ENCODE assay signal across 9 cellular contexts in the genomic region with DNA sequence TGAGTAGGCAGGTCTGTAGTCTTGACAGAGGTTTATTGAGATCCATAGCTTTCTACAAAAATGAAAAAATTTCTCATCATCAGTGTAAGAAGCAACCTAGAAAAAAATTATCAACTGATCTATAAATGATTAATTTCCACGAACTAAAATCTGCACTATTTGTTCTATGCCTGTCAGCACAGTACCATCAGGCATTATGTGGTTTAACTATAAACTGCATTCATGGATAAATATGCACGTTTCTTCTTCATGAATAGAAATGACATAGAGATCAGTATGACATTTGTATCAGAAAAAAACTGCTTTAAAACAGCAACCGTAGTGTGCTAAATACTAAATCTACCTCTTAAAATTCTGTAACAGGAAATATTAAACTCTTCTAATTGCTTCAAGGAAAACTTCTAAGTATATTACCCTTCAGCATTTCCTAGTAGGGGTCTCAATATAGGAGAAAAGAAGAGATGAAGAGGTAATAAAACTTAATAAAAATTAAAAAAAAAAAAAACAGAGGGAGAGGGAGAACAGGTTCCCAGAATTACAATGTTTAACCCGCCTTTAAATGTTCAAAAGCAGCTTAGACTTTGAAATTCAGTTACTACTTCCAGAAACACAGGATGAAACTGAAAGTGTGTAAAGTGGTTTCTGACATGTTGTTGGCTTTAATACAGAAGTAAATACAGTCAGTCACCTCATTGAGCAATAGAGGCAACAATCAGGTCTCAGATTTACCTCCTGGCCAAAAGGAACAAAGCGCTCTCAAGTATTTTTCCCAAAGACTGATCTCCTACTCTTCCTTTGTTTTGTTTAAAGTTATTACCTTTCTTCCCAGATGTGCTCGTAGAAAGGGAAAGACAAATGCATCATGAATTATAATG.
DNase-seq lines count a peak whose midpoint lies in the region; ATAC-seq and TF ChIP-seq lines count a peak whose summit lies in the region.
"Had no signal": no experiment of that assay in that cellular context is flagged by ENCODE, and none has a peak within 500 bp of the region (broad histone marks: within the 10 kb centered on the region; RNA-seq: fewer than 3 reads in every experiment).

No MANE protein-coding gene starts in this region.

- H3K27me3 ChIP-seq in RWPE2 (ENCODE audit: insufficient read depth, poor library complexity, severe bottlenecking) (no peaks in the 10 kb centered on the region), left ventricle myocardium inferior (ENCODE audit: low read depth) (no peaks in the 10 kb centered on the region)

- no peak overlapping the region for H3K4me3 ChIP-seq in RWPE2 (ENCODE audit: severe bottlenecking)
- H3K4me3 ChIP-seq in mucosa of descending colon, result no peak overlapping the region
- no peak overlapping the region for H3K4me3 ChIP-seq in left ventricle myocardium inferior

- H3K4me1 ChIP-seq in RWPE2 (ENCODE audit: insufficient read depth, poor library complexity, severe bottlenecking), result peaks cover 15% of the 10 kb centered on the region
- peaks cover 10% of the 10 kb centered on the region for H3K4me1 ChIP-seq in mucosa of descending colon (ENCODE audit: low read depth)
- H3K4me1 ChIP-seq in left ventricle myocardium inferior, result no peaks in the 10 kb centered on the region

- intact Hi-C loops in mucosa of descending colon (cut with DNase I, micrococcal nuclease) (no loop called here), left ventricle myocardium inferior (cut with micrococcal nuclease) (no loop called here)

- no peak for TF ChIP-seq CTCF in RWPE2 (IDR thresholded peaks at IDR 0.05; ENCODE audit: poor library complexity, severe bottlenecking)
- no peak for TF ChIP-seq CTCF in mucosa of descending colon (IDR thresholded peaks at IDR 0.05)
- no peak for TF ChIP-seq CTCF in left ventricle myocardium inferior (IDR thresholded peaks at IDR 0.05; ENCODE audit: borderline replicate concordance)

- H3K9me3 ChIP-seq in RWPE2 (ENCODE audit: severe bottlenecking) (no peaks in the 10 kb centered on the region), mucosa of descending colon (no peaks in the 10 kb centered on the region), left ventricle myocardium inferior (replicated peaks) (peaks cover 18% of the 10 kb centered on the region)

- H3K27ac ChIP-seq in RWPE2 (ENCODE audit: poor library complexity, severe bottlenecking), result no peak overlapping the region
- H3K27ac ChIP-seq in left ventricle myocardium inferior (replicated peaks), result no peak overlapping the region

- H3K36me3 ChIP-seq in RWPE2 (ENCODE audit: low read depth) (no peaks in the 10 kb centered on the region; the same call in none of the 2 replicates), mucosa of descending colon (ENCODE audit: low read depth) (no peaks in the 10 kb centered on the region), left ventricle myocardium inferior (no peaks in the 10 kb centered on the region)

- ATAC-seq in GM19328 (IDR thresholded peaks at IDR 0.05; ENCODE audit: unreplicated experiment) (peak; percentile 72), HG02981 (IDR thresholded peaks at IDR 0.05; ENCODE audit: unreplicated experiment) (peak; percentile 81), RWPE2 (ENCODE audit: low read depth) (peak; percentile 48; the same call in 1 of the 3 replicates), mucosa of descending colon (peak; percentile 91)
- ATAC-seq: left ventricle myocardium superior had no signal

- DNase-seq in RWPE2 (ENCODE audit: low spot score) (no peak), mucosa of descending colon (no peak), NCI-H526 (lab: John Stamatoyannopoulos, UW) (no peak), left ventricle myocardium inferior (no peak), SK-N-DZ (ENCODE audit: low spot score) (no peak), OCI-M2 (lab: John Stamatoyannopoulos, UW; ENCODE audit: unreplicated experiment) (no peak)
- DNase-seq: left ventricle myocardium superior had no signal
